25 cellular contexts compared by ENCODE assay signal in the genomic region with DNA sequence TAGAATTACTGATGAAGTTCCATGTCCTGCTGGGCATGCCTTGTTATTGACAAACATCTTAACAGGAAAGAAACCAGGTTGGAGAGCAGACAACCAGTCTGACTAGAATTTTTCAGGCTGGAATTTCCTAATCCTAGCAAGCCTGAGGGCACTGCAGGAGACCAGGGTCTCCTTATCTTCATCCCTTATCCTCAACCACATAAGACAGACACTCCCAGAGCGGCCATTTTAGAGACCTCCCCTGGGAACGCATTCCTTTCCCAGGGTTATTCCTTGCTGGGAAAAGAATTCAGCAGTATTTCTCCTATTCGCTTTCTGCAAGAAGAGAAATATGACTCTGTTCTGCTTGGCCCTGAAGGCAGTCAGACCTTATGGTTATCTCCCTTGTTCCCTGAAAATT.
"Had no signal": no experiment of that assay in that cellular context is flagged by ENCODE, and none has a peak within 500 bp of the region (broad histone marks: within the 10 kb centered on the region; RNA-seq: fewer than 3 reads in every experiment).

No MANE protein-coding gene starts in this region.

- H3K4me3 Mint-ChIP-seq: activated naive CD8-positive, alpha-beta T cell; activated T-helper 17 cell treated with anti-CD3 and anti-CD28 coated beads, Interleukin-2, amount 50 U/mL, for 72 hours; central memory CD8-positive, alpha-beta T cell; effector memory CD8-positive, alpha-beta T cell; memory B cell; neural crest cell had no signal

- ATAC-seq: activated T-helper 17 cell treated with anti-CD3 and anti-CD28 coated beads, Interleukin-2, amount 50 U/mL, for 72 hours; effector memory CD8-positive, alpha-beta T cell; left cardiac atrium; mucosa of descending colon had no signal

- H3K4me1 ChIP-seq: adrenal gland, colonic mucosa, esophagus muscularis mucosa, upper lobe of left lung had no signal

- H3K27me3 ChIP-seq: adrenal gland, colonic mucosa, dorsolateral prefrontal cortex, esophagus muscularis mucosa, upper lobe of left lung had no signal

- H3K27ac ChIP-seq: adrenal gland, colonic mucosa, dorsolateral prefrontal cortex, esophagus muscularis mucosa, thoracic aorta, upper lobe of left lung had no signal

- DNase-seq: activated CD4-positive, alpha-beta T cell treated with anti-CD3 and anti-CD28 coated beads for 1 hour; activated CD4-positive, alpha-beta T cell treated with anti-CD3 and anti-CD28 coated beads, Interleukin-2, amount 50 U/mL, for 1 hour; activated T-cell treated with anti-CD3 and anti-CD28 coated beads, Interleukin-2, amount 50 U/mL, for 1 hour; adrenal gland; colonic mucosa; dorsolateral prefrontal cortex; effector memory CD8-positive, alpha-beta T cell; head of caudate nucleus; islet precursor cell; left cardiac atrium; mucosa of descending colon; posterior cingulate gyrus; stimulated activated CD4-positive, alpha-beta T cell treated with anti-CD3 and anti-CD28 coated beads, Interleukin-2, amount 100 ng/mL, for 48 hours; stimulated activated CD8-positive, alpha-beta memory T cell treated with anti-CD3 and anti-CD28 coated beads, Interleukin-4, amount 100 ng/mL, for 48 hours; stimulated activated naive CD4-positive, alpha-beta T cell; SW 1271; T-helper 2 cell; upper lobe of left lung had no signal

- H3K36me3 Mint-ChIP-seq: activated naive CD8-positive, alpha-beta T cell; memory B cell had no signal

- H3K4me3 ChIP-seq: adrenal gland, colonic mucosa, dorsolateral prefrontal cortex, esophagus muscularis mucosa, mucosa of descending colon, thoracic aorta, upper lobe of left lung had no signal

- H3K27ac Mint-ChIP-seq: activated naive CD8-positive, alpha-beta T cell; activated T-helper 17 cell treated with anti-CD3 and anti-CD28 coated beads, Interleukin-2, amount 50 U/mL, for 72 hours; effector memory CD8-positive, alpha-beta T cell; memory B cell had no signal

- H3K36me3 ChIP-seq: adrenal gland, colonic mucosa, esophagus muscularis mucosa, thoracic aorta, upper lobe of left lung had no signal

- H3K9me3 ChIP-seq: colonic mucosa had no signal

- H3K4me1 Mint-ChIP-seq: activated T-helper 17 cell treated with anti-CD3 and anti-CD28 coated beads, Interleukin-2, amount 50 U/mL, for 72 hours; central memory CD8-positive, alpha-beta T cell; memory B cell; neural crest cell had no signal

- H3K27me3 Mint-ChIP-seq: activated naive CD8-positive, alpha-beta T cell; activated T-helper 17 cell treated with anti-CD3 and anti-CD28 coated beads, Interleukin-2, amount 50 U/mL, for 72 hours; central memory CD8-positive, alpha-beta T cell; effector memory CD8-positive, alpha-beta T cell; memory B cell had no signal
